In the genomic region with DNA sequence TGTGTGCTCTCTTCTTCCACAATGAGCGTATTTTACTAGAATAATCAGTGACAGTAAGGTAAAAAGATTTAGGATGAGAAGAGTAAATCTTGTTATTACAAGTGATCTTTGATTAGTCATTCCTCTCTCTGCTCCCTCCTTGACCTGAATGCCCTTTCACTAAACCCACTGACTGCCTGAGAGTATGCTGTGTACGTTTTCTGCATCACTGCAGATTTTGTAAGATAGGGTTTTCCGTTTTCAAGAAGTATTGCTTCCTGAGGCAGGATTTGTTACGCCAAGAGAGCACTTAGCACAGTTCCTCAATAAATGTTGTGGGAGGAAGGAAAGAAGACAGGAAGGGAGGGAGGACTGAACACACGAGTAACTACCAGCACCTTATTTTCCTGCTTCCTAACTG, we compare ENCODE assay signal across 8 cellular contexts. TPM values are rescaled to one million over a fixed set of nuclear protein-coding genes. Genes with fewer than 3 reads are reported as not detected.
A peak's percentile ranks its signal among the peaks of the same experiment; 100 is the strongest.
DNase-seq lines count a peak whose midpoint lies in the region; ATAC-seq and TF ChIP-seq lines count a peak whose summit lies in the region.

No MANE protein-coding gene starts in this region.

- ATAC-seq in GM21381 (IDR thresholded peaks at IDR 0.05; ENCODE audit: unreplicated experiment), result peak; percentile 68
- ATAC-seq in gastrocnemius medialis, result no peak

- H3K4me3 ChIP-seq in epithelial cell of proximal tubule (ENCODE audit: low read depth, low read length) (no peak overlapping the region), gastrocnemius medialis (no peak overlapping the region), SJCRH30 (no peak overlapping the region)

- peak; percentile 55 for DNase-seq in GM13976 (ENCODE audit: low spot score)
- DNase-seq in HT1080 (ENCODE audit: low read depth), result peak; percentile 92
- DNase-seq in epithelial cell of proximal tubule (ENCODE audit: low read depth), result peak; percentile 91
- no peak for DNase-seq in SW480 (ENCODE audit: low spot score)
- no peak for DNase-seq in T-helper 9 cell
- no peak for DNase-seq in gastrocnemius medialis
- no peak for DNase-seq in SJCRH30

- intact Hi-C loops in gastrocnemius medialis (cut with DNase I; ENCODE audit: low total_unique reads), result no loop called here

- H3K9me3 ChIP-seq in gastrocnemius medialis, result no peaks in the 10 kb centered on the region
- no peaks in the 10 kb centered on the region for H3K9me3 ChIP-seq in SJCRH30 (replicated peaks)

- H3K27me3 ChIP-seq in gastrocnemius medialis, result no peaks in the 10 kb centered on the region
- H3K27me3 ChIP-seq in SJCRH30, result no peaks in the 10 kb centered on the region

- no peak for TF ChIP-seq CTCF in GM13976 (IDR thresholded peaks at IDR 0.05; ENCODE audit: borderline replicate concordance, control extremely low read depth, extremely low read depth, insufficient read depth, missing control alignments)
- TF ChIP-seq CTCF in epithelial cell of proximal tubule (conservative IDR thresholded peaks at IDR 0.05; ENCODE audit: low read depth, low read length), result no peak
- no peak for TF ChIP-seq CTCF in gastrocnemius medialis (IDR thresholded peaks at IDR 0.05 in 4 of 5, conservative IDR thresholded peaks at IDR 0.05 in 1 of 5)

- TF ChIP-seq POLR2A in gastrocnemius medialis (IDR thresholded peaks at IDR 0.05), result no peak

- H3K27ac ChIP-seq in gastrocnemius medialis, result no peak overlapping the region
- H3K27ac ChIP-seq in SJCRH30, result no peak overlapping the region

- H3K36me3 ChIP-seq in gastrocnemius medialis (no peaks in the 10 kb centered on the region), SJCRH30 (no peaks in the 10 kb centered on the region)

- H3K4me1 ChIP-seq in gastrocnemius medialis, result no peaks in the 10 kb centered on the region
- peaks cover 3% of the 10 kb centered on the region for H3K4me1 ChIP-seq in SJCRH30

- in situ Hi-C loops in GM13976 (cut with MboI; ENCODE audit: low sequenced_read_pairs, unreplicated experiment), result no loop called here
- in situ Hi-C loops in gastrocnemius medialis (cut with MboI; ENCODE audit: low sequenced_read_pairs in 4 of 4), result no loop called here

RNA-seq across cellular contexts. Expression of gene LAMB3, which starts 7.7 kb away (rescaled TPM):
- 387 and 423 TPM in 2 replicates for total RNA-seq in HT1080 (2014; rRNA removed; shearing (Covaris generic))
- 327 and 332 TPM in 2 replicates for polyA plus RNA-seq in HT1080 (2015; cell fraction: cytosol; rRNA removed)
- polyA plus RNA-seq in HT1080 (2015; cell fraction: nucleus; rRNA removed), result 1,463 and 1,478 TPM in 2 replicates
- total RNA-seq in epithelial cell of proximal tubule, result 65.5 and 72.0 TPM in 2 replicates
- 1 to 10 TPM in 1 of 4 donors, under 1 TPM in 3; 0.61 to 1.9 (median 0.72) TPM for total RNA-seq in gastrocnemius medialis
- 8.9 and 9.1 TPM in 2 replicates for total RNA-seq in SJCRH30 (2014; rRNA removed; shearing (Covaris generic))

RNA-seq across cellular contexts. Expression of gene G0S2, which starts 15.3 kb away (rescaled TPM):
- total RNA-seq in HT1080 (2014; rRNA removed; shearing (Covaris generic)), result not detected in 2 replicates
- not detected in 2 replicates for polyA plus RNA-seq in HT1080 (2015; cell fraction: cytosol; rRNA removed)
- not detected in 2 replicates for polyA plus RNA-seq in HT1080 (2015; cell fraction: nucleus; rRNA removed)
- total RNA-seq in epithelial cell of proximal tubule, result 12.9 and 41.0 TPM in 2 replicates
- 1,000 to 10,000 TPM in 1 of 4 donors, 100 to 1,000 TPM in 1, 10 to 100 TPM in 2; 29.1 to 1,155 (median 83.4) TPM for total RNA-seq in gastrocnemius medialis
- total RNA-seq in SJCRH30 (2014; rRNA removed; shearing (Covaris generic)), result 1.3 and 1.8 TPM in 2 replicates

RNA-seq across cellular contexts. Expression of gene HSD11B1, which starts 44.7 kb away (rescaled TPM):
- total RNA-seq in HT1080 (2014; rRNA removed; shearing (Covaris generic)), result 45.4 and 45.9 TPM in 2 replicates
- 73.4 and 90.8 TPM in 2 replicates for polyA plus RNA-seq in HT1080 (2015; cell fraction: cytosol; rRNA removed)
- polyA plus RNA-seq in HT1080 (2015; cell fraction: nucleus; rRNA removed), result 85.8 and 97.4 TPM in 2 replicates
- total RNA-seq in epithelial cell of proximal tubule (0.75 TPM in 1 of 2 replicates, not detected in the other), gastrocnemius medialis (10 to 100 TPM in 1 of 4 donors, 1 to 10 TPM in 3; 3.0 to 16.0 (median 6.8) TPM)
- total RNA-seq in SJCRH30 (2014; rRNA removed; shearing (Covaris generic)), result not detected in 2 replicates

Comparison
In these comparisons a context has a peak if more than half of its experiments do, and no peak if none do; other contexts are left out.
1. DNase-seq: peak in GM13976 (single experiment), HT1080 (single experiment) and epithelial cell of proximal tubule (single experiment); none in SW480 (single experiment), T-helper 9 cell (single experiment), gastrocnemius medialis (0 of 2) and SJCRH30 (0 of 2).